In the genomic region with DNA sequence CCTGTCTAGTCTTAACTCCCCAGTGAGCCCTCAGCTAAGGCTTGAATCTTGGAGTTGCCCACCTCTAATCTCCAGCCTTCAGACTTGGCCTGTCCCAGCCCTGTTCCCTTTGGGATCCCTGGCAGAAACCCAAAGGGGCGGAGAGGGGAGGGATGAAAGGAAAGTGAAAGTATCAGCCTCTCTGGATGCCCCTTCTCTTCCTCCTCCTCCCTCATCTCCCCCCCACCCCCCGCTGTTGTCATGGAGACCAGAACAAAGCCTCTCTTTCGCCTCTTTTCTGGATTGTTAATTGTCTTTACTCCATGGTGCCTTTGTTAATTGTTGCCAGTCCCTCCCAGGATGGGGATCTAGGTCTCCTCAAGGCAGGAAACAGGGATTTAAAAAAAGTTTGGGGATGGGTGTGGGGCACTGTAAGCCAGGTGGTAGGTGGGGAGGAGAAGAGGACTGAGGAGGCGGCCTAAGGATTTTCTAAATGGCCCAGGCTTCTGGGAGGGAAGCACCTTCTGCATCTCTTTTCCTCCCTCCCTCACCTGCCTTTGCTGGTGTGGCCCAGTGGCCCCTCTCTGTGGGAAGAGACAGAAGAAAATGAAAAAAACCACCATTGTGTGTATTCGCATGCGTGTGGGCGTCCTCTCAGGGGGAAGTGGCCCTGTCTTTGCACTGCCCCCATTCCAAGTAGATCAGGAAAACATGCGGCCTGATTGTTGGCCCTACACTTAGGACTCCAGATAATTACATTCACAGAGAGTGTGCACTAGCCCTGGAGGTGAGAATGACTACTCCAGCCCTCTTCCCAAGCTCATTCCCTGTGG, we compare ENCODE assay signal across 2 cellular contexts.
A peak's percentile ranks its signal among the peaks of the same experiment; 100 is the strongest.
TF ChIP-seq lines count a peak whose summit lies in the region.

No MANE protein-coding gene starts in this region.

TF ChIP-seq in H1, 55 proteins besides CTCF, POLR2A, EP300 and RAD21:
- TF ChIP-seq SIX5 (IDR thresholded peaks at IDR 0.05; ENCODE audit: low read depth, low read length) (no peak), SAP30 (IDR thresholded peaks at IDR 0.05; ENCODE audit: insufficient read depth, insufficient replicate concordance, low read length) (no peak), SP1 (IDR thresholded peaks at IDR 0.05; ENCODE audit: low read depth, low read length) (peak; percentile 53; the same call in 1 of the 2 replicates), CHD2 (IDR thresholded peaks at IDR 0.05; ENCODE audit: low read length) (no peak), SRF (IDR thresholded peaks at IDR 0.05; ENCODE audit: low read depth, low read length) (no peak), SP2 (IDR thresholded peaks at IDR 0.05; ENCODE audit: low read length) (no peak), SIN3A (conservative IDR thresholded peaks at IDR 0.05 in 1 of 2, IDR thresholded peaks at IDR 0.05 in 1 of 2; ENCODE audit: low read depth in 1 of 2, low read length in 2 of 2) (no peak), YY1 (IDR thresholded peaks at IDR 0.05; ENCODE audit: low read depth, low read length) (0 out of 2 replicates have a peak, but pooled peaks have one; percentile 19), GTF2F1 (IDR thresholded peaks at IDR 0.05; ENCODE audit: borderline replicate concordance, low read depth, low read length) (no peak), GABPA (IDR thresholded peaks at IDR 0.05; ENCODE audit: borderline replicate concordance, insufficient read depth, low read length) (no peak), POU5F1 (IDR thresholded peaks at IDR 0.05; ENCODE audit: low read depth, low read length) (no peak), POLR2AphosphoS5 (IDR thresholded peaks at IDR 0.05; ENCODE audit: low read depth, low read length) (no peak), ASH2L (IDR thresholded peaks at IDR 0.05; ENCODE audit: low read length) (peak; percentile 80), BRCA1 (IDR thresholded peaks at IDR 0.05; ENCODE audit: low read depth, low read length) (no peak), TAF1 (IDR thresholded peaks at IDR 0.05; ENCODE audit: low read depth, low read length) (peak; percentile 20; the same call in 1 of the 2 replicates), CBX8 (IDR thresholded peaks at IDR 0.05; ENCODE audit: borderline replicate concordance, low read depth, low read length) (no peak), SIRT6 (IDR thresholded peaks at IDR 0.05; ENCODE audit: low read length) (no peak), NRF1 (IDR thresholded peaks at IDR 0.05; ENCODE audit: low read depth, low read length) (no peak), SUZ12 (IDR thresholded peaks at IDR 0.05; ENCODE audit: low read length) (no peak), TCF12 (IDR thresholded peaks at IDR 0.05; ENCODE audit: low read depth, low read length) (peak; percentile 75; the same call in 1 of the 2 replicates)
- TF ChIP-seq, protein P1, sequence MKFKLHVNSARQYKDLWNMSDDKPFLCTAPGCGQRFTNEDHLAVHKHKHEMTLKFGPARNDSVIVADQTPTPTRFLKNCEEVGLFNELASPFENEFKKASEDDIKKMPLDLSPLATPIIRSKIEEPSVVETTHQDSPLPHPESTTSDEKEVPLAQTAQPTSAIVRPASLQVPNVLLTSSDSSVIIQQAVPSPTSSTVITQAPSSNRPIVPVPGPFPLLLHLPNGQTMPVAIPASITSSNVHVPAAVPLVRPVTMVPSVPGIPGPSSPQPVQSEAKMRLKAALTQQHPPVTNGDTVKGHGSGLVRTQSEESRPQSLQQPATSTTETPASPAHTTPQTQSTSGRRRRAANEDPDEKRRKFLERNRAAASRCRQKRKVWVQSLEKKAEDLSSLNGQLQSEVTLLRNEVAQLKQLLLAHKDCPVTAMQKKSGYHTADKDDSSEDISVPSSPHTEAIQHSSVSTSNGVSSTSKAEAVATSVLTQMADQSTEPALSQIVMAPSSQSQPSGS (IDR thresholded peaks at IDR 0.05; ENCODE audit: low read length), result 0 out of 2 replicates have a peak, but pooled peaks have one; percentile 52
- TF ChIP-seq, protein P2, sequence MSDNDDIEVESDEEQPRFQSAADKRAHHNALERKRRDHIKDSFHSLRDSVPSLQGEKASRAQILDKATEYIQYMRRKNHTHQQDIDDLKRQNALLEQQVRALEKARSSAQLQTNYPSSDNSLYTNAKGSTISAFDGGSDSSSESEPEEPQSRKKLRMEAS (IDR thresholded peaks at IDR 0.05), result peak; percentile 24; the same call in 1 of the 2 replicates
TF ChIP-seq in H1: peak in this region for 7.

TF ChIP-seq in HEK293T, 16 proteins besides CTCF, POLR2A, EP300 and RAD21 (continued from another document):
- no peak for TF ChIP-seq L3MBTL2 (conservative IDR thresholded peaks at IDR 0.05)
- no peak for TF ChIP-seq ELF4 (IDR thresholded peaks at IDR 0.05)
- TF ChIP-seq NFRKB (IDR thresholded peaks at IDR 0.05), result no peak
- no peak for TF ChIP-seq TARDBP (IDR thresholded peaks at IDR 0.05)
- TF ChIP-seq SUZ12 (IDR thresholded peaks at IDR 0.05), result no peak
- no peak for TF ChIP-seq ZNF384 (IDR thresholded peaks at IDR 0.05)
- no peak for TF ChIP-seq HDGF (IDR thresholded peaks at IDR 0.05; ENCODE audit: borderline replicate concordance)
- TF ChIP-seq, protein P3, sequence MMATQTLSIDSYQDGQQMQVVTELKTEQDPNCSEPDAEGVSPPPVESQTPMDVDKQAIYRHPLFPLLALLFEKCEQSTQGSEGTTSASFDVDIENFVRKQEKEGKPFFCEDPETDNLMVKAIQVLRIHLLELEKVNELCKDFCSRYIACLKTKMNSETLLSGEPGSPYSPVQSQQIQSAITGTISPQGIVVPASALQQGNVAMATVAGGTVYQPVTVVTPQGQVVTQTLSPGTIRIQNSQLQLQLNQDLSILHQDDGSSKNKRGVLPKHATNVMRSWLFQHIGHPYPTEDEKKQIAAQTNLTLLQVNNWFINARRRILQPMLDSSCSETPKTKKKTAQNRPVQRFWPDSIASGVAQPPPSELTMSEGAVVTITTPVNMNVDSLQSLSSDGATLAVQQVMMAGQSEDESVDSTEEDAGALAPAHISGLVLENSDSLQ (IDR thresholded peaks at IDR 0.05), result no peak
- TF ChIP-seq CTBP1 (IDR thresholded peaks at IDR 0.05; ENCODE audit: borderline replicate concordance), result no peak
- no peak for TF ChIP-seq FOXA1 (IDR thresholded peaks at IDR 0.05)
- no peak for TF ChIP-seq BHLHE40 (IDR thresholded peaks at IDR 0.05; ENCODE audit: borderline replicate concordance)
- TF ChIP-seq FOXM1 (IDR thresholded peaks at IDR 0.05; ENCODE audit: borderline replicate concordance), result no peak
- no peak for TF ChIP-seq SP1 (IDR thresholded peaks at IDR 0.05)
